In the genomic region with DNA sequence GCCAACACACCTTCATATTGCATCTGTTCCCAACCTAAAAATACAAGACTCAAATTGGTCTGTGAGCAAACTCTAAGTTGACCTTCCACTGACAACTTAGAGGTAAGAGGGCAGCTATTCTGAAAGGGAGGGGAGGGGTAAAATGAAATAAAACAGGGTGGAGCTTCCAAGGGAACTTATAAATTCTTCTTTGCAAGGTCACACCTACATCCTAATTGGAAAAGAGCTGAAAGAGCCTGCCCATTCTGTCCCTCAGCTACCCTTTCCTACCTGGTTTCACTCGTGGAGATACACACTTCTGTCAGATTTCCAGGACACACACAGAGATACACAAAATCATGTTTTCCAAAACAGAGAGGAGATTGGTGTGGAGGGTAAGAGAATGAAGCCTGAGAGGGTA, we compare ENCODE assay signal across 21 cellular contexts. TPM values are rescaled to one million over a fixed set of nuclear protein-coding genes. Genes with fewer than 3 reads are reported as not detected.
DNase-seq lines count a peak whose midpoint lies in the region; ATAC-seq and TF ChIP-seq lines count a peak whose summit lies in the region.
"Had no signal": no experiment of that assay in that cellular context is flagged by ENCODE, and none has a peak within 500 bp of the region (broad histone marks: within the 10 kb centered on the region; RNA-seq: fewer than 3 reads in every experiment).

No MANE protein-coding gene starts in this region.

- H3K4me3 ChIP-seq in GM08714 (ENCODE audit: low read length): peak overlapping the region; percentile 23; the same call in 1 of the 2 replicates
- no peak overlapping the region for H3K4me3 ChIP-seq in Karpas-422 (ENCODE audit: low read length)
- H3K4me3 ChIP-seq in epithelial cell of esophagus (ENCODE audit: low read length): peak overlapping the region; percentile 58
- H3K4me3 ChIP-seq: SK-N-MC had no signal

- peaks cover 60% of the 10 kb centered on the region for H3K4me1 ChIP-seq in Karpas-422 (ENCODE audit: low read length)
- H3K4me1 ChIP-seq: right lobe of liver had no signal

- no peaks in the 10 kb centered on the region for H3K79me2 ChIP-seq in Karpas-422 (ENCODE audit: low read length)

- H4K20me1 ChIP-seq in Karpas-422 (ENCODE audit: insufficient read depth, low read depth, low read length): no peaks in the 10 kb centered on the region

- no peak overlapping the region for H3K9ac ChIP-seq in Karpas-422 (ENCODE audit: low read length)

- TF ChIP-seq CTCF in epithelial cell of esophagus (IDR thresholded peaks at IDR 0.05; ENCODE audit: insufficient read depth, low read depth, low read length, missing control alignments): no peak
- no peak for TF ChIP-seq CTCF in nephron (IDR thresholded peaks at IDR 0.05; ENCODE audit: unreplicated experiment in 3 of 3)

- no peaks in the 10 kb centered on the region for H3K9me3 Mint-ChIP-seq in nephron

- no peaks in the 10 kb centered on the region for H3K27me3 ChIP-seq in Karpas-422 (ENCODE audit: low read length)
- H3K27me3 ChIP-seq: right lobe of liver had no signal

- peak overlapping the region; percentile 9 to 50 (median 11) for H3K4me3 Mint-ChIP-seq in nephron

- H3K9me3 ChIP-seq in Karpas-422 (ENCODE audit: low read length): no peaks in the 10 kb centered on the region
- H3K9me3 ChIP-seq: gastroesophageal sphincter, right lobe of liver had no signal

- no peak for ATAC-seq in HG02571 (IDR thresholded peaks at IDR 0.05; ENCODE audit: unreplicated experiment)
- ATAC-seq in GM18868 (IDR thresholded peaks at IDR 0.05; ENCODE audit: unreplicated experiment): no peak
- ATAC-seq: gastroesophageal sphincter had no signal

- no peaks in the 10 kb centered on the region for H3K4me1 Mint-ChIP-seq in nephron

- no peaks in the 10 kb centered on the region for H3K36me3 ChIP-seq in Karpas-422 (ENCODE audit: insufficient read depth, low read length)
- H3K36me3 ChIP-seq: gastroesophageal sphincter, right lobe of liver had no signal

- peak overlapping the region in 1 of 3 experiments; percentile 43 for H3K27ac Mint-ChIP-seq in nephron

- H3K9me2 ChIP-seq in Karpas-422 (replicated peaks; ENCODE audit: insufficient read depth, low read length): no peaks in the 10 kb centered on the region

- intact Hi-C loops in head of caudate nucleus (cut with DNase I): no loop called here

- DNase-seq in Karpas-422 (no peak), epithelial cell of esophagus (ENCODE audit: low read depth) (no peak), head of caudate nucleus (no peak), AG20443 (ENCODE audit: low spot score) (no peak)
- DNase-seq: activated CD8-positive, alpha-beta memory T cell treated with anti-CD3 and anti-CD28 coated beads for 24 hours; AML-193; amygdala; DMS 273 treated with DMSO at 0.1 percent for 48 hours; IMR-90; NCI-H524 treated with DMSO at 0.1 percent for 48 hours; occipital lobe; right lobe of liver; stimulated activated CD4-positive, alpha-beta T cell treated with anti-CD3 and anti-CD28 coated beads, Interleukin-4, amount 100 ng/mL, for 1 hour; stimulated activated CD8-positive, alpha-beta memory T cell treated with anti-CD3 and anti-CD28 coated beads, Interleukin-4, amount 100 ng/mL, for 48 hours had no signal

- H3K4me2 ChIP-seq in Karpas-422 (ENCODE audit: low read depth, low read length, poor library complexity, severe bottlenecking): peak overlapping the region; percentile 15

- no peaks in the 10 kb centered on the region for H3K36me3 Mint-ChIP-seq in nephron (ENCODE audit: low read depth)

- H3K27me3 Mint-ChIP-seq in nephron (ENCODE audit: low read depth): peaks cover 29% of the 10 kb centered on the region

- no peak overlapping the region for H2AFZ ChIP-seq in Karpas-422 (ENCODE audit: low read length)

- no peak overlapping the region for H3K27ac ChIP-seq in Karpas-422 (ENCODE audit: low read length)
- H3K27ac ChIP-seq: gastroesophageal sphincter, right lobe of liver, SK-N-MC had no signal

RNA-seq across cellular contexts. Expression of gene ILDR1, which starts 1.0 kb away (rescaled TPM):
- 0.52 and 0.76 TPM in 2 replicates for total RNA-seq in Karpas-422 (2014; rRNA removed; shearing (Covaris generic); ENCODE audit: low replicate concordance)
- total RNA-seq: endothelial cell of umbilical vein, IMR-90, occipital lobe had no signal

RNA-seq across cellular contexts. Expression of gene CD86, which starts 34.1 kb away (rescaled TPM):
- 8.5 and 24.4 TPM in 2 replicates for total RNA-seq in Karpas-422 (2014; rRNA removed; shearing (Covaris generic); ENCODE audit: low replicate concordance)
- total RNA-seq: endothelial cell of umbilical vein, IMR-90 had no signal
